ENCODE assay signal across 6 cellular contexts in the genomic region with DNA sequence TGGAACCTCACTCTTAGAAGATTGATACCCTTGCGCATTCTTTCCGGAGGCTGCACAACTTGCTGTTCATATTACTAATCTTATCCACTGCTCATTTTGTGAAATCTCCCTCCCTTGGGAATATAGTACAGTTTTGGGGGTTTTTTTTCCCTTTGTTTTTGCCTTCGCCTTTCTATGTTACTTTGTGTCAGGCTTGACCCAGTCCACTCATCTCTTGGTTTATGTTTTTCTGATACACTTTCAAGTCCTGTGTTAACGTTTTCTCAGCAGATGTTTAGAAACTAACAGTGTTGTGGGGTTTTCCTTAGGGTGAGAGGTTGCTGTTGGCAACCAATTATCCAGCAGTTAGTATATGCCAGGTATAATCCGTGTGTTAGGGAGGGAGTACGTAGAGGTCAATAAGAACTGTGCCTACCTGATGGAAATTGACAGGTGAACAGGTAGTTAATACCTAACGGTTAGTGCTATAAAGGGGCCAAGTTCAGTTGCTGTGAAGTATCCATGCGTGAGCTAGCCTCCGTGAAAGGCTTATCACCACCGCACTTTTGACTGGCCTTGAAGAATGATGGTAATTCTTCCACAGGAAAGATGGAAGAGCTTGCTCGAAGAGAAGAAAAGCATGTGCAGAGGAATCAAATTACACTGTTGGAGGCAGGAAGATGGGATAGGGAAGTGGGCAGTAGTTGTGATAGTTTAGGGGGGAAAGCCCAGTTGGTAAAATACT. TPM values are rescaled to one million over a fixed set of nuclear protein-coding genes. Genes with fewer than 3 reads are reported as not detected.
DNase-seq lines count a peak whose midpoint lies in the region; ATAC-seq, FAIRE-seq and TF ChIP-seq lines count a peak whose summit lies in the region.

No MANE protein-coding gene starts in this region.

- H3K9me1 ChIP-seq in K562 (ENCODE audit: control insufficient read depth, insufficient read depth, low read length) = no peaks in the 10 kb centered on the region

- H3K4me1 ChIP-seq in cardiac muscle cell (ENCODE audit: low read depth) (peaks cover 29% of the 10 kb centered on the region), K562 (replicated peaks in 1 of 2; ENCODE audit: control insufficient read depth in 2 of 2, insufficient read depth in 2 of 2, low read length in 2 of 2) (peaks cover 9 to 21% of the 10 kb centered on the region in 2 experiments)

- no peak for TF ChIP-seq POLR2A in K562 (conservative IDR thresholded peaks at IDR 0.05)

- no peak for TF ChIP-seq RAD21 in K562 (CRISPR knock-in tag; conservative IDR thresholded peaks at IDR 0.05 in 1 of 2, IDR thresholded peaks at IDR 0.05 in 1 of 2)

- peak overlapping the region; percentile 75 for H2AFZ ChIP-seq in K562 (ENCODE audit: low read depth, low read length)

- H3K36me3 Mint-ChIP-seq in natural killer cell treated with Interleukin-12 subunit alpha and Interleukin-12 subunit beta and Interleukin-15 and Interleukin-18, amount 100 ng/mL, for 72 hours = peaks cover 13% of the 10 kb centered on the region

- peak overlapping the region; percentile 94 for H3K4me3 Mint-ChIP-seq in natural killer cell treated with Interleukin-12 subunit alpha and Interleukin-12 subunit beta and Interleukin-15 and Interleukin-18, amount 100 ng/mL, for 72 hours

- no peaks in the 10 kb centered on the region for H4K20me1 ChIP-seq in K562 (replicated peaks; ENCODE audit: control insufficient read depth, insufficient read depth, low read length)

- H3K9me3 ChIP-seq in cardiac muscle cell (ENCODE audit: low read depth) (no peaks in the 10 kb centered on the region), K562 (replicated peaks; ENCODE audit: control insufficient read depth, insufficient read depth, low read depth, low read length) (no peaks in the 10 kb centered on the region)

- peak overlapping the region; percentile 99 for H3K27ac ChIP-seq in cardiac muscle cell
- peak overlapping the region; percentile 94 for H3K27ac ChIP-seq in K562 (ENCODE audit: extremely low read depth, low read depth, low read length)

- peak overlapping the region; percentile 99 for H3K4me2 ChIP-seq in K562 (ENCODE audit: insufficient read depth, low read length)

- H3K4me1 Mint-ChIP-seq in natural killer cell treated with Interleukin-12 subunit alpha and Interleukin-12 subunit beta and Interleukin-15 and Interleukin-18, amount 100 ng/mL, for 72 hours (ENCODE audit: low read depth in 2 of 2) = peaks cover 23 to 41% of the 10 kb centered on the region in 2 donors

- in situ Hi-C loops in K562 (cut with MboI) = no loop called here

- H3K27me3 ChIP-seq in cardiac muscle cell (no peaks in the 10 kb centered on the region), K562 (ENCODE audit: control insufficient read depth in 2 of 2, insufficient read depth in 2 of 2, low read length in 2 of 2) (no peaks in the 10 kb centered on the region)

- peak; percentile 85 for FAIRE-seq in K562 (lab: Jason Lieb, UNC)

- H3K36me3 ChIP-seq in cardiac muscle cell (peaks cover 3% of the 10 kb centered on the region), K562 (ENCODE audit: control insufficient read depth, insufficient read depth, low read length) (peaks cover 30% of the 10 kb centered on the region)

- DNase-seq in cardiac muscle cell (ENCODE audit: low read depth in 1 of 2, low spot score in 1 of 2) (peak; percentile 33 to 48), Right ventricle myocardium superior (no peak), K562 (ENCODE audit: extremely low read depth in 1 of 4, low spot score in 3 of 4) (peak in 1 of 4 experiments; percentile 55), SIG-M5 treated with dmso at 0.1 percent for 504 hours (lab: John Stamatoyannopoulos, UW; ENCODE audit: unreplicated experiment) (no peak)
- DNase-seq in natural killer cell treated with Interleukin-12 subunit alpha and Interleukin-12 subunit beta and Interleukin-15 and Interleukin-18, amount 100 ng/mL, for 72 hours (ENCODE audit: low spot score) = no peak

- H3K27me3 Mint-ChIP-seq in natural killer cell treated with Interleukin-12 subunit alpha and Interleukin-12 subunit beta and Interleukin-15 and Interleukin-18, amount 100 ng/mL, for 72 hours = no peaks in the 10 kb centered on the region

- CTCF ChIA-PET in K562 (lab: Yijun Ruan, JAX; ENCODE audit: low intra/inter-chr PET ratio) = no interaction called here

- no peak for TF ChIP-seq EP300 in K562 (IDR thresholded peaks at IDR 0.05; ENCODE audit: low read length)

- no peaks in the 10 kb centered on the region for H3K9me3 Mint-ChIP-seq in natural killer cell treated with Interleukin-12 subunit alpha and Interleukin-12 subunit beta and Interleukin-15 and Interleukin-18, amount 100 ng/mL, for 72 hours

- TSS peak; percentile 81 for BruUV-seq in K562 (replicated peaks; lab: Mats Ljungman, UMichigan)

- peaks cover 76% of the 10 kb centered on the region for H3K79me2 ChIP-seq in K562 (ENCODE audit: control insufficient read depth, insufficient read depth, low read length)

- WGBS in K562 (ENCODE audit: insufficient coverage, low coverage, missing lambda C conversion rate) = 1% methylated on average over 11 of the region's 11 CpGs

- ATAC-seq in Right ventricle myocardium superior (ENCODE audit: poor library complexity) = no peak
- no peak for ATAC-seq in K562
- no peak for ATAC-seq in natural killer cell treated with Interleukin-12 subunit alpha and Interleukin-12 subunit beta and Interleukin-15 and Interleukin-18, amount 100 ng/mL, for 72 hours
- no peak for ATAC-seq in GM18502 (IDR thresholded peaks at IDR 0.05; ENCODE audit: poor library complexity, unreplicated experiment)

- H3K4me3 ChIP-seq in cardiac muscle cell = peak overlapping the region; percentile 83
- peak overlapping the region; percentile 83 for H3K4me3 ChIP-seq in K562

- no peak for TF ChIP-seq CTCF in cardiac muscle cell (IDR thresholded peaks at IDR 0.05; ENCODE audit: low read depth, low read length)
- no peak for TF ChIP-seq CTCF in K562 (IDR thresholded peaks at IDR 0.05 in 2 of 3, conservative IDR thresholded peaks at IDR 0.05 in 1 of 3; ENCODE audit: insufficient read depth in 2 of 3, low read depth in 1 of 3, low read length in 3 of 3)

- H3K27ac Mint-ChIP-seq in natural killer cell treated with Interleukin-12 subunit alpha and Interleukin-12 subunit beta and Interleukin-15 and Interleukin-18, amount 100 ng/mL, for 72 hours = peak overlapping the region; percentile 90 to 91

- H3K9ac ChIP-seq in K562 (ENCODE audit: insufficient read depth in 1 of 2, low read depth in 2 of 2, low read length in 2 of 2) = peak overlapping the region; percentile 96 to 97

- intact Hi-C loops in Right ventricle myocardium superior (cut with DNase I) (no loop called here), K562 (cut with micrococcal nuclease) (loop anchor here (5.0 kb wide), 2 partner anchors 77 to 243 kb away; no protein-coding TSS in a partner anchor)

- POLR2A ChIA-PET in K562 (lab: Yijun Ruan, JAX) = interaction anchor here (0.8 to 1.5 kb wide), 5 partner anchors 9 to 251 kb away, joined by 3 to 6 read pairs (median 3); no protein-coding TSS in a partner anchor

RNA-seq across cellular contexts. Expression of a gene that starts 1.4 kb away (rescaled TPM):
- total RNA-seq in cardiac muscle cell (9.8 and 14.4 TPM in 2 replicates), Right ventricle myocardium superior (9.5 TPM), K562 (2014; rRNA removed) (18.6 and 23.8 TPM in 2 replicates), K562 (2014; rRNA removed; fragmentation: Illumina TruSeq; extraction: Trizol) (19.2 and 20.4 TPM in 2 replicates), K562 (2015; rRNA removed; fragmentation: Illumina TruSeq; extraction: Trizol) (24.4 and 26.6 TPM in 2 replicates), K562 (2021) (24.3 and 27.4 TPM in 2 replicates)
- polyA plus RNA-seq in cardiac muscle cell (8.0 and 14.5 TPM in 2 replicates), K562 (2011; rRNA removed) (21.8 and 25.1 TPM in 2 replicates), K562 (2014; fragmentation: Illumina TruSeq; extraction: Trizol) (31.2 and 37.1 TPM in 2 replicates), K562 (2014; fragmentation: Nextera tagmentation; extraction: Ambion mirVana) (10 to 100 TPM in 1 of 2 experiments, 1 to 10 TPM in 1; 7.3 to 10.1 TPM), K562 (2014; rRNA removed) (21.9 and 22.7 TPM in 2 replicates)
- 14.4 and 20.1 TPM in 2 replicates for total RNA-seq in K562 (2011; cell fraction: chromatin; rRNA removed; ENCODE audit: low replicate concordance)
- 8.7 and 9.7 TPM in 2 replicates for total RNA-seq in K562 (2011; cell fraction: nucleolus; rRNA removed)
- total RNA-seq in K562 (2011; cell fraction: nucleoplasm; rRNA removed) = 11.2 and 12.9 TPM in 2 replicates
- 24.0 and 24.5 TPM in 2 replicates for polyA plus RNA-seq in K562 (2011; cell fraction: cytosol; rRNA removed)
- 31.2 and 32.0 TPM in 2 replicates for polyA plus RNA-seq in K562 (2011; cell fraction: nucleus; rRNA removed)
- 18.8 and 30.1 TPM in 2 replicates for polyA plus RNA-seq in K562 (2012)
- 51.8 and 65.3 TPM in 2 replicates for polyA minus RNA-seq in K562 (2011; rRNA and poly(A)+ RNA removed)
- 24.0 and 33.8 TPM in 2 replicates for polyA minus RNA-seq in K562 (2011; cell fraction: cytosol; rRNA and poly(A)+ RNA removed)
- polyA minus RNA-seq in K562 (2011; cell fraction: nucleus; rRNA and poly(A)+ RNA removed) = 11.7 and 20.1 TPM in 2 replicates
- 10 to 100 TPM; 21.6 to 27.7 TPM for total RNA-seq in natural killer cell treated with Interleukin-12 subunit alpha and Interleukin-12 subunit beta and Interleukin-15 and Interleukin-18, amount 100 ng/mL, for 72 hours

RNA-seq across cellular contexts. Expression of a gene that starts 2.0 kb away (rescaled TPM):
- 22.4 and 27.5 TPM in 2 replicates for total RNA-seq in cardiac muscle cell
- polyA plus RNA-seq in cardiac muscle cell = 56.3 and 80.0 TPM in 2 replicates
- 19.7 TPM for total RNA-seq in Right ventricle myocardium superior
- 23.6 and 48.3 TPM in 2 replicates for total RNA-seq in K562 (2011; cell fraction: chromatin; rRNA removed; ENCODE audit: low replicate concordance)
- total RNA-seq in K562 (2011; cell fraction: nucleolus; rRNA removed) = 21.2 and 21.8 TPM in 2 replicates
- 38.5 and 60.6 TPM in 2 replicates for total RNA-seq in K562 (2011; cell fraction: nucleoplasm; rRNA removed)
- 32.7 and 49.3 TPM in 2 replicates for total RNA-seq in K562 (2014; rRNA removed)
- 61.1 and 63.2 TPM in 2 replicates for total RNA-seq in K562 (2014; rRNA removed; fragmentation: Illumina TruSeq; extraction: Trizol)
- total RNA-seq in K562 (2015; rRNA removed; fragmentation: Illumina TruSeq; extraction: Trizol) = 56.2 and 60.8 TPM in 2 replicates
- total RNA-seq in K562 (2021) = 43.4 and 47.1 TPM in 2 replicates
- polyA plus RNA-seq in K562 (2011; rRNA removed) = 38.4 and 45.7 TPM in 2 replicates
- polyA plus RNA-seq in K562 (2011; cell fraction: cytosol; rRNA removed) = 9.3 and 22.8 TPM in 2 replicates
- 22.4 and 26.7 TPM in 2 replicates for polyA plus RNA-seq in K562 (2011; cell fraction: nucleus; rRNA removed)
- 51.9 and 66.7 TPM in 2 replicates for polyA plus RNA-seq in K562 (2012)
- polyA plus RNA-seq in K562 (2014; fragmentation: Illumina TruSeq; extraction: Trizol) = 63.2 and 65.8 TPM in 2 replicates
- 10 to 100 TPM; 79.6 to 88.3 TPM for polyA plus RNA-seq in K562 (2014; fragmentation: Nextera tagmentation; extraction: Ambion mirVana)
- 70.3 and 71.6 TPM in 2 replicates for polyA plus RNA-seq in K562 (2014; rRNA removed)
- polyA minus RNA-seq in K562 (2011; rRNA and poly(A)+ RNA removed) = 35.1 and 49.4 TPM in 2 replicates
- polyA minus RNA-seq in K562 (2011; cell fraction: cytosol; rRNA and poly(A)+ RNA removed) = 7.8 and 10.4 TPM in 2 replicates
- polyA minus RNA-seq in K562 (2011; cell fraction: nucleus; rRNA and poly(A)+ RNA removed) = 35.0 and 66.5 TPM in 2 replicates
- 10 to 100 TPM; 28.5 to 31.1 TPM for total RNA-seq in natural killer cell treated with Interleukin-12 subunit alpha and Interleukin-12 subunit beta and Interleukin-15 and Interleukin-18, amount 100 ng/mL, for 72 hours

RNA-seq across cellular contexts. Expression of a gene that starts 21.1 kb away (rescaled TPM):
- total RNA-seq in cardiac muscle cell (135 and 172 TPM in 2 replicates), Right ventricle myocardium superior (211 TPM), K562 (2014; rRNA removed) (not detected in 2 replicates), K562 (2014; rRNA removed; fragmentation: Illumina TruSeq; extraction: Trizol) (not detected in 2 replicates), K562 (2015; rRNA removed; fragmentation: Illumina TruSeq; extraction: Trizol) (not detected in 2 replicates), K562 (2021) (not detected in 2 replicates)
- polyA plus RNA-seq in cardiac muscle cell (107 and 156 TPM in 2 replicates), K562 (2011; rRNA removed) (not detected in 2 replicates), K562 (2014; fragmentation: Illumina TruSeq; extraction: Trizol) (not detected in 2 replicates), K562 (2014; fragmentation: Nextera tagmentation; extraction: Ambion mirVana) (1 to 10 TPM in 1 of 2 experiments, under 1 TPM in 1; 0.25 to 1.6 TPM), K562 (2014; rRNA removed) (not detected in 2 replicates)
- not detected in 2 replicates for total RNA-seq in K562 (2011; cell fraction: chromatin; rRNA removed; ENCODE audit: low replicate concordance)
- not detected in 2 replicates for total RNA-seq in K562 (2011; cell fraction: nucleolus; rRNA removed)
- total RNA-seq in K562 (2011; cell fraction: nucleoplasm; rRNA removed) = not detected in 2 replicates
- not detected in 2 replicates for polyA plus RNA-seq in K562 (2011; cell fraction: cytosol; rRNA removed)
- polyA plus RNA-seq in K562 (2011; cell fraction: nucleus; rRNA removed) = not detected in 2 replicates
- 0.10 and 0.61 TPM in 2 replicates for polyA plus RNA-seq in K562 (2012)
- polyA minus RNA-seq in K562 (2011; rRNA and poly(A)+ RNA removed) = not detected in 2 replicates
- not detected in 2 replicates for polyA minus RNA-seq in K562 (2011; cell fraction: cytosol; rRNA and poly(A)+ RNA removed)
- not detected in 2 replicates for polyA minus RNA-seq in K562 (2011; cell fraction: nucleus; rRNA and poly(A)+ RNA removed)
- not detected for total RNA-seq in natural killer cell treated with Interleukin-12 subunit alpha and Interleukin-12 subunit beta and Interleukin-15 and Interleukin-18, amount 100 ng/mL, for 72 hours

RNA-seq across cellular contexts. Expression of a gene that starts 31.9 kb away (rescaled TPM):
- total RNA-seq in cardiac muscle cell = not detected in 2 replicates
- not detected in 2 replicates for polyA plus RNA-seq in cardiac muscle cell
- total RNA-seq in Right ventricle myocardium superior = not detected
- not detected in 2 replicates for total RNA-seq in K562 (2011; cell fraction: chromatin; rRNA removed; ENCODE audit: low replicate concordance)
- total RNA-seq in K562 (2011; cell fraction: nucleolus; rRNA removed) = not detected in 2 replicates
- total RNA-seq in K562 (2011; cell fraction: nucleoplasm; rRNA removed) = not detected in 2 replicates
- total RNA-seq in K562 (2014; rRNA removed) = not detected in 2 replicates
- total RNA-seq in K562 (2014; rRNA removed; fragmentation: Illumina TruSeq; extraction: Trizol) = not detected in 2 replicates
- total RNA-seq in K562 (2015; rRNA removed; fragmentation: Illumina TruSeq; extraction: Trizol) = not detected in 2 replicates
- not detected in 2 replicates for total RNA-seq in K562 (2021)
- polyA plus RNA-seq in K562 (2011; rRNA removed) = 0.12 TPM in 1 of 2 replicates, not detected in the other
- not detected in 2 replicates for polyA plus RNA-seq in K562 (2011; cell fraction: cytosol; rRNA removed)
- polyA plus RNA-seq in K562 (2011; cell fraction: nucleus; rRNA removed) = not detected in 2 replicates
- polyA plus RNA-seq in K562 (2012) = 0.19 TPM in 1 of 2 replicates, not detected in the other
- polyA plus RNA-seq in K562 (2014; fragmentation: Illumina TruSeq; extraction: Trizol) = not detected in 2 replicates
- polyA plus RNA-seq in K562 (2014; fragmentation: Nextera tagmentation; extraction: Ambion mirVana) = not detected
- not detected in 2 replicates for polyA plus RNA-seq in K562 (2014; rRNA removed)
- polyA minus RNA-seq in K562 (2011; rRNA and poly(A)+ RNA removed) = not detected in 2 replicates
- not detected in 2 replicates for polyA minus RNA-seq in K562 (2011; cell fraction: cytosol; rRNA and poly(A)+ RNA removed)
- polyA minus RNA-seq in K562 (2011; cell fraction: nucleus; rRNA and poly(A)+ RNA removed) = not detected in 2 replicates
- not detected for total RNA-seq in natural killer cell treated with Interleukin-12 subunit alpha and Interleukin-12 subunit beta and Interleukin-15 and Interleukin-18, amount 100 ng/mL, for 72 hours

RNA-seq across cellular contexts. Expression of a gene that starts 35.1 kb away (rescaled TPM):
- total RNA-seq in cardiac muscle cell (7.6 and 13.9 TPM in 2 replicates), Right ventricle myocardium superior (0.40 TPM), K562 (2014; rRNA removed) (0.33 and 0.95 TPM in 2 replicates), K562 (2014; rRNA removed; fragmentation: Illumina TruSeq; extraction: Trizol) (0.35 and 0.40 TPM in 2 replicates), K562 (2015; rRNA removed; fragmentation: Illumina TruSeq; extraction: Trizol) (0.33 and 0.53 TPM in 2 replicates), K562 (2021) (0.64 and 0.78 TPM in 2 replicates)
- polyA plus RNA-seq in cardiac muscle cell (3.3 and 5.3 TPM in 2 replicates), K562 (2011; rRNA removed) (0.82 and 1.7 TPM in 2 replicates), K562 (2014; fragmentation: Illumina TruSeq; extraction: Trizol) (0.59 and 0.80 TPM in 2 replicates), K562 (2014; fragmentation: Nextera tagmentation; extraction: Ambion mirVana) (under 1 TPM in 1 of 2 experiments, not detected in 1; 0.07 TPM), K562 (2014; rRNA removed) (1.8 TPM in 2 replicates)
- 2.7 and 3.1 TPM in 2 replicates for total RNA-seq in K562 (2011; cell fraction: chromatin; rRNA removed; ENCODE audit: low replicate concordance)
- 1.6 and 2.0 TPM in 2 replicates for total RNA-seq in K562 (2011; cell fraction: nucleolus; rRNA removed)
- total RNA-seq in K562 (2011; cell fraction: nucleoplasm; rRNA removed) = 2.5 and 3.7 TPM in 2 replicates
- 0.72 and 1.2 TPM in 2 replicates for polyA plus RNA-seq in K562 (2011; cell fraction: cytosol; rRNA removed)
- polyA plus RNA-seq in K562 (2011; cell fraction: nucleus; rRNA removed) = 7.8 and 9.9 TPM in 2 replicates
- polyA plus RNA-seq in K562 (2012) = 0.70 and 2.4 TPM in 2 replicates
- 0.21 and 0.39 TPM in 2 replicates for polyA minus RNA-seq in K562 (2011; rRNA and poly(A)+ RNA removed)
- polyA minus RNA-seq in K562 (2011; cell fraction: cytosol; rRNA and poly(A)+ RNA removed) = not detected in 2 replicates
- polyA minus RNA-seq in K562 (2011; cell fraction: nucleus; rRNA and poly(A)+ RNA removed) = 1.5 and 2.4 TPM in 2 replicates
- total RNA-seq in natural killer cell treated with Interleukin-12 subunit alpha and Interleukin-12 subunit beta and Interleukin-15 and Interleukin-18, amount 100 ng/mL, for 72 hours = 1 to 10 TPM; 2.4 to 5.0 TPM

Comparison
In these comparisons a context has a peak if more than half of its experiments do, and no peak if none do; other contexts are left out.
1. DNase-seq: peak in cardiac muscle cell (2 of 2); none in Right ventricle myocardium superior (single experiment), natural killer cell treated with Interleukin-12 subunit alpha and Interleukin-12 subunit beta and Interleukin-15 and Interleukin-18, amount 100 ng/mL, for 72 hours (single experiment) and SIG-M5 treated with dmso at 0.1 percent for 504 hours (single experiment).
2. RNA of a gene that starts 21.1 kb away (total RNA-seq): 211 TPM in Right ventricle myocardium superior (single experiment) and 135 to 172 TPM in cardiac muscle cell; not detected in K562 and not detected in natural killer cell treated with Interleukin-12 subunit alpha and Interleukin-12 subunit beta and Interleukin-15 and Interleukin-18, amount 100 ng/mL, for 72 hours; every median in the first group is over 100 times any median in the second.